Comparison of ENCODE assay signal across 8 cellular contexts in the genomic region with DNA sequence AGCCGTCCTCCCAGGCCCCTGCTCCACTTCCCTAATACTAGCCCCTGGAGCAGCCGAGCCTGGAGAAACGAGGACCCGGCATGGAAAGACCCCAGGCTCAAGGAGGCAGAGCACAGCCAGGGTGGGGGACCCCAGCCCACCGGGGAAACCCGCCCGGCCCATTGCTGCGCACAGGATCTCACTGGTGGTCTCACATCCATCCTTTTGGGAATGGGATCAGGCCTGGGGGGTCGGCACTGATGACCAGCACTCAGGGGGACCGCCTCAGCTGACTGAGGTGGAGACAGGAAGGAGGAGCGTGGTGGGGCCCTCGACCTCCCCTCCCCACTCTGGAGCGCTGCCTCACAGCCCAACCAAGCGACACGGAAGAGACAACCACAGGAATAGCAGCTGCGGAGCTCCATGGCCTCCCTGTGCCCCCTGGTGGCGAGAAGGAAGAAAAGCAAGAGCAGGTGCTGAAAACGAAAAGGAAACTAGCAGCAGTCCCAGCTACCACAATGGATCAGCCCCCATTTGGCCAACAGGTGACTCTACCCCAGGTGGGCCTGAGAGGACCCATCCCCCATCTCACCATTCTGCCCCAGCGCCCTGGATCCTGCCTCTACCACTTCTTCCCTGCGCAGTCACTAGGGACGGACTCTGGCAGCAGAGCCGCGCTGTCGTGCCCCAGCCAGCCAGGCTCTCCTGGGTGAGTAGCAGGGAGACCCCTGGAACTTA. TPM values are rescaled to one million over a fixed set of nuclear protein-coding genes. Genes with fewer than 3 reads are reported as not detected.
DNase-seq lines count a peak whose midpoint lies in the region; ATAC-seq and TF ChIP-seq lines count a peak whose summit lies in the region.
"Not testable (repeated sequence)": the region's sequence is repeated elsewhere in the genome, so short reads cannot be mapped to it uniquely, and the experiment has no call there.

No MANE protein-coding gene starts in this region.

- H2BK15ac ChIP-seq in IMR-90 (ENCODE audit: low read depth, low read length), result not testable (repeated sequence)

- not testable (repeated sequence) for TF ChIP-seq POLR2A in IMR-90 (IDR thresholded peaks at IDR 0.05; ENCODE audit: low read depth, low read length); esophagus muscularis mucosa (IDR thresholded peaks at IDR 0.05; ENCODE audit: low read depth)

- 0 out of 2 replicates have a peak overlapping the region, but pooled peaks have one; percentile 21 for H3K4me2 ChIP-seq in IMR-90 (ENCODE audit: low read depth, low read length)
- H3K4me2 ChIP-seq in PC-3 (ENCODE audit: low read length), result not testable (repeated sequence)

- H2BK5ac ChIP-seq in IMR-90 (ENCODE audit: low read depth, low read length, poor library complexity, severe bottlenecking), result not testable (repeated sequence)

- not testable (repeated sequence) for TF ChIP-seq EP300 in esophagus muscularis mucosa (IDR thresholded peaks at IDR 0.05)

- H3K36me3 ChIP-seq in IMR-90 (ENCODE audit: control insufficient read depth, insufficient read depth, low read length); PC-3 (ENCODE audit: low read depth, low read length); esophagus muscularis mucosa: not testable (repeated sequence)

- 48% methylated on average over 5 of the region's 24 CpGs; no CpG with 5 or more reads in 1 of the 2 experiments for WGBS in IMR-90 (ENCODE audit: extremely low coverage in 2 of 2, insufficient read length in 1 of 2), 2 experiments
- WGBS in esophagus muscularis mucosa, result 49% methylated on average over 13 of the region's 24 CpGs

- not testable (repeated sequence) for H2BK120ac ChIP-seq in IMR-90 (ENCODE audit: low read depth, low read length)

- POLR2A ChIA-PET in IMR-90 (lab: Charles Lee; ENCODE audit: unreplicated experiment); PC-3 (lab: Charles Lee; ENCODE audit: unreplicated experiment): not testable (repeated sequence)

- ATAC-seq in GM21619 (IDR thresholded peaks at IDR 0.05; ENCODE audit: unreplicated experiment) (peak; percentile 87), IMR-90 (ENCODE audit: low read depth) (peak; percentile 95), PC-3 (peak; percentile 77)
- ATAC-seq in stimulated activated effector memory CD8-positive, alpha-beta T cell treated with anti-CD3 and anti-CD28 coated beads, Interleukin-12 subunit alpha, Interleukin-12 subunit beta, amount 100 ng/mL, for 72 hours, result peak; percentile 78

- CTCF ChIA-PET in IMR-90 (lab: Yijun Ruan, JAX), result not testable (repeated sequence)
- CTCF ChIA-PET in PC-3 (lab: Charles Lee), result interaction anchor here (0.7 to 1.1 kb wide), 2 partner anchors 8 to 249 kb away, joined by 3 to 8 read pairs; no protein-coding TSS in a partner anchor

- H4K8ac ChIP-seq in IMR-90 (ENCODE audit: low read depth in 2 of 2, low read length in 2 of 2), result not testable (repeated sequence)

- not testable (repeated sequence) for H3K18ac ChIP-seq in IMR-90 (ENCODE audit: low read depth, low read length)

- peaks cover 15% of the 10 kb centered on the region for H3K4me1 Mint-ChIP-seq in stimulated activated effector memory CD8-positive, alpha-beta T cell treated with anti-CD3 and anti-CD28 coated beads, Interleukin-12 subunit alpha, Interleukin-12 subunit beta, amount 100 ng/mL, for 72 hours

- not testable (repeated sequence) for H4K20me1 ChIP-seq in IMR-90 (ENCODE audit: insufficient read depth, low read length); PC-3 (ENCODE audit: low read length)

- peak overlapping the region; percentile 51 for H3K4me3 Mint-ChIP-seq in stimulated activated effector memory CD8-positive, alpha-beta T cell treated with anti-CD3 and anti-CD28 coated beads, Interleukin-12 subunit alpha, Interleukin-12 subunit beta, amount 100 ng/mL, for 72 hours

- not testable (repeated sequence) for H4K5ac ChIP-seq in IMR-90 (ENCODE audit: low read depth, low read length)

- not testable (repeated sequence) for H2AK5ac ChIP-seq in IMR-90 (ENCODE audit: low read depth, low read length)

- not testable (repeated sequence) for H3K27ac ChIP-seq in IMR-90 (ENCODE audit: insufficient read depth, low read length); PC-3 (ENCODE audit: low read length); esophagus muscularis mucosa (replicated peaks in 1 of 4)

- DNase-seq in DMS153 treated with DMSO at 0.1 percent for 48 hours (lab: John Stamatoyannopoulos, UW; ENCODE audit: unreplicated experiment), result peak; percentile 34
- peak; percentile 58 for DNase-seq in IMR-90
- peak; percentile 45 for DNase-seq in PC-3
- peak; percentile 58 for DNase-seq in activated T-cell treated with anti-CD3 and anti-CD28 coated beads, Interleukin-2, amount 50 U/mL, for 1 hour
- DNase-seq in esophagus muscularis mucosa (ENCODE audit: extremely low spot score), result peak; percentile 91
- peak; percentile 80 for DNase-seq in myocyte (ENCODE audit: low read depth)
- DNase-seq in stimulated activated effector memory CD8-positive, alpha-beta T cell treated with anti-CD3 and anti-CD28 coated beads, Interleukin-12 subunit alpha, Interleukin-12 subunit beta, amount 100 ng/mL, for 72 hours (ENCODE audit: low spot score in 2 of 2), result peak in 1 of 2 donors; percentile 78

- intact Hi-C loops in IMR-90 (cut with micrococcal nuclease) (loop anchor here (1.0 kb wide), 3 partner anchors 45 to 249 kb away; no protein-coding TSS in a partner anchor), PC-3 (cut with micrococcal nuclease) (loop anchor here (2.0 kb wide), 1 partner anchor 250 kb away; no protein-coding TSS in a partner anchor), esophagus muscularis mucosa (cut with DNase I) (loop anchor here (5.0 kb wide), 2 partner anchors 147 to 247 kb away; no protein-coding TSS in a partner anchor)

- in situ Hi-C loops in IMR-90 (cut with MboI; ENCODE audit: low sequenced_read_pairs), result loop anchor here (10.0 kb wide), 1 partner anchor 240 kb away; no protein-coding TSS in a partner anchor

- TF ChIP-seq CTCF in IMR-90 (conservative IDR thresholded peaks at IDR 0.05; ENCODE audit: low read depth, low read length) (peak; percentile 62), PC-3 (conservative IDR thresholded peaks at IDR 0.05; ENCODE audit: low read depth, low read length) (peak; percentile 66), esophagus muscularis mucosa (IDR thresholded peaks at IDR 0.05) (peak; percentile 30 to 66 (median 49))

- not testable (repeated sequence) for H3K79me1 ChIP-seq in IMR-90 (ENCODE audit: low read depth in 1 of 2, low read length in 2 of 2)

- H3K4me3 ChIP-seq in IMR-90 (ENCODE audit: insufficient read depth, low read depth, low read length), result 0 out of 2 replicates have a peak overlapping the region, but pooled peaks have one; percentile 18
- not testable (repeated sequence) for H3K4me3 ChIP-seq in PC-3 (ENCODE audit: low read length)
- H3K4me3 ChIP-seq in esophagus muscularis mucosa, result peak overlapping the region; percentile 21 to 49 (median 30)

- H3K56ac ChIP-seq in IMR-90 (ENCODE audit: extremely low read depth, insufficient read depth, low read length), result not testable (repeated sequence)

- peak overlapping the region; percentile 83 for H2AK9ac ChIP-seq in IMR-90 (replicated peaks; ENCODE audit: low read depth, low read length, poor library complexity)

- not testable (repeated sequence) for H3K36me3 Mint-ChIP-seq in stimulated activated effector memory CD8-positive, alpha-beta T cell treated with anti-CD3 and anti-CD28 coated beads, Interleukin-12 subunit alpha, Interleukin-12 subunit beta, amount 100 ng/mL, for 72 hours

- peaks cover 14% of the 10 kb centered on the region for H3K9me1 ChIP-seq in IMR-90 (ENCODE audit: insufficient read depth, low read length)

- BruUV-seq in IMR-90 (replicated peaks; lab: Mats Ljungman, UMichigan); PC-3 (replicated peaks; lab: Mats Ljungman, UMichigan): not testable (repeated sequence)

- peak overlapping the region; percentile 73 for H2AFZ ChIP-seq in IMR-90 (replicated peaks; ENCODE audit: low read length, poor library complexity)
- not testable (repeated sequence) for H2AFZ ChIP-seq in PC-3 (ENCODE audit: low read length)

- not testable (repeated sequence) for H3K4me1 ChIP-seq in IMR-90 (ENCODE audit: control insufficient read depth, insufficient read depth, low read length); PC-3 (ENCODE audit: insufficient read depth, low read length)
- peaks cover 4 to 16% (median 7%) of the 10 kb centered on the region in 4 donors for H3K4me1 ChIP-seq in esophagus muscularis mucosa

- not testable (repeated sequence) for H3K9me3 ChIP-seq in IMR-90 (ENCODE audit: control insufficient read depth, insufficient read depth, low read length); PC-3 (ENCODE audit: low read length); esophagus muscularis mucosa

- not testable (repeated sequence) for H4K91ac ChIP-seq in IMR-90 (ENCODE audit: insufficient read depth, low read depth, low read length)

- TF ChIP-seq RAD21 in IMR-90 (IDR thresholded peaks at IDR 0.05; ENCODE audit: low read length), result peak; percentile 78

- not testable (repeated sequence) for H3K9me3 Mint-ChIP-seq in stimulated activated effector memory CD8-positive, alpha-beta T cell treated with anti-CD3 and anti-CD28 coated beads, Interleukin-12 subunit alpha, Interleukin-12 subunit beta, amount 100 ng/mL, for 72 hours

- H3K27me3 ChIP-seq in IMR-90 (ENCODE audit: control insufficient read depth, insufficient read depth, low read length) (peaks cover 41% of the 10 kb centered on the region), PC-3 (ENCODE audit: low read length) (peaks cover 11% of the 10 kb centered on the region), esophagus muscularis mucosa (peaks cover 0 to 14% (median 0%) of the 10 kb centered on the region in 4 donors)

- H3K23ac ChIP-seq in IMR-90 (ENCODE audit: low read depth, low read length), result not testable (repeated sequence)

- H3K9ac ChIP-seq in IMR-90 (ENCODE audit: low read depth, low read length); PC-3 (ENCODE audit: low read length): not testable (repeated sequence)

- not testable (repeated sequence) for H3K9me2 ChIP-seq in PC-3 (replicated peaks; ENCODE audit: low read length)

- H3K4ac ChIP-seq in IMR-90 (ENCODE audit: low read depth, low read length), result not testable (repeated sequence)

- H3F3A ChIP-seq in PC-3 (ENCODE audit: low read length, unreplicated experiment), result not testable (repeated sequence)

- dilution Hi-C loops in IMR-90 (cut with HindIII; ENCODE audit: low sequenced_read_pairs, unreplicated experiment), result not testable (repeated sequence)

- H3K14ac ChIP-seq in IMR-90 (replicated peaks; ENCODE audit: low read depth, low read length), result not testable (repeated sequence)

- H2BK20ac ChIP-seq in IMR-90 (ENCODE audit: low read depth, low read length), result not testable (repeated sequence)

- H3K27ac Mint-ChIP-seq in stimulated activated effector memory CD8-positive, alpha-beta T cell treated with anti-CD3 and anti-CD28 coated beads, Interleukin-12 subunit alpha, Interleukin-12 subunit beta, amount 100 ng/mL, for 72 hours, result peak overlapping the region; percentile 14

- H3K79me2 ChIP-seq in PC-3 (ENCODE audit: low read length), result not testable (repeated sequence)

RNA-seq across cellular contexts. Expression of gene TNS1, which starts 31.9 kb away (rescaled TPM):
- total RNA-seq in IMR-90 (2012; rRNA removed), result 41.9 and 45.2 TPM in 2 replicates
- 40.3 and 41.1 TPM in 2 replicates for polyA plus RNA-seq in IMR-90 (2012; rRNA removed)
- polyA plus RNA-seq in IMR-90 (2012; cell fraction: cytosol; rRNA removed), result 17.3 and 23.8 TPM in 2 replicates
- polyA plus RNA-seq in IMR-90 (2012; cell fraction: nucleus; rRNA removed; ENCODE audit: low replicate concordance), result 68.3 and 71.1 TPM in 2 replicates
- total RNA-seq in PC-3 (2014; rRNA removed), result 1.0 and 1.5 TPM in 2 replicates
- total RNA-seq in esophagus muscularis mucosa, result 1,000 to 10,000 TPM; 1,001 to 2,170 (median 1,411) TPM
- total RNA-seq in myocyte, result 106 TPM in 2 replicates
- 198 TPM for polyA plus RNA-seq in myocyte (2012)

RNA-seq across cellular contexts. Expression of gene RUFY4, which starts 34.4 kb away (rescaled TPM):
- total RNA-seq in IMR-90 (2012; rRNA removed) (not detected in 2 replicates), PC-3 (2014; rRNA removed) (not detected in 2 replicates), esophagus muscularis mucosa (under 1 TPM in 1 of 4 donors, not detected in 3; 0.11 TPM), myocyte (0.08 TPM in 1 of 2 replicates, not detected in the other)
- not detected in 2 replicates for polyA plus RNA-seq in IMR-90 (2012; rRNA removed)
- not detected in 2 replicates for polyA plus RNA-seq in IMR-90 (2012; cell fraction: cytosol; rRNA removed)
- not detected in 2 replicates for polyA plus RNA-seq in IMR-90 (2012; cell fraction: nucleus; rRNA removed; ENCODE audit: low replicate concordance)
- not detected for polyA plus RNA-seq in myocyte (2012)

Comparison
In these comparisons a context has a peak if more than half of its experiments do, and no peak if none do; other contexts are left out.
1. RNA of gene TNS1, which starts 31.9 kb away (total RNA-seq): 1,001 to 2,170 TPM in esophagus muscularis mucosa, 106 TPM in myocyte and 41.9 to 45.2 TPM in IMR-90; 1.0 to 1.5 TPM in PC-3; every median in the first group is over 10 times any median in the second.
2. Peak in every context shown above with its lines, with median percentiles within 50 percentile points of each other: ATAC-seq and CTCF ChIP-seq.